31 cellular contexts compared by ENCODE assay signal in the genomic region with DNA sequence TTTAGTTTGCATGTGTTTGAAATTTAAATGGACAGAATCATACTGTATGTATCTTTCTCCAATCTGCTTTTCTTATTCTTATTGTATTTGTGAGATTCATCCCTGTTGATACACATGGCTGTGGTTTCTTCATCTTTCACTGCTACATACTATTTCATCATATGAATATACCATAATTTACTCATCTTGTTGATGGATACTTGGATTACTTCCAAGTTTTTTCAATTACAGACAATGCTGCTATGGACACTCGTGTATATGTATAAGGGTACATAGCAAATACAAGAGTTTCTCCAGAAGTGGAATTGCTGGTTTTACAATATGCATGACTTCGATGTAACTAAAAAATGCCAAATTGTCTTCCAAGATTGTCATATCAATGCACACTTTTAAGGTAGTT.
"Had no signal": no experiment of that assay in that cellular context is flagged by ENCODE, and none has a peak within 500 bp of the region (broad histone marks: within the 10 kb centered on the region; RNA-seq: fewer than 3 reads in every experiment).

No MANE protein-coding gene starts in this region.

- H3K27me3 ChIP-seq: cardiac muscle cell, colonic mucosa, pancreas, thyroid gland, upper lobe of left lung, vagina had no signal

- H3K9me3 Mint-ChIP-seq: activated CD4-positive, alpha-beta memory T cell treated with anti-CD3 and anti-CD28 coated beads, Interleukin-2, amount 10 ng/mL, durations not matched to agents 7 days and 5 days; activated CD4-positive, alpha-beta T cell treated with anti-CD3 and anti-CD28 coated beads, Interleukin-2, amount 10 ng/mL, durations not matched to agents 7 days and 5 days; activated naive CD4-positive, alpha-beta T cell treated with anti-CD3 and anti-CD28 coated beads, Interleukin-2, amount 50 U/mL, for 72 hours; activated T-cell treated with anti-CD3 and anti-CD28 coated beads, Interleukin-2, amount 50 U/mL, for 4 hours; activated T-helper 17 cell treated with anti-CD3 and anti-CD28 coated beads, Interleukin-2, amount 50 U/mL, for 72 hours; memory B cell; naive thymus-derived CD4-positive, alpha-beta T cell; stimulated activated naive CD8-positive, alpha-beta T cell treated with anti-CD3 and anti-CD28 coated beads, Interleukin-15, amount 100 ng/mL, for 72 hours; WTC11 had no signal

- H3K4me1 Mint-ChIP-seq: activated T-helper 17 cell treated with anti-CD3 and anti-CD28 coated beads, Interleukin-2, amount 50 U/mL, for 72 hours; memory B cell; WTC11 had no signal

- H3K36me3 ChIP-seq: cardiac muscle cell, colonic mucosa, pancreas, prostate gland, thyroid gland, upper lobe of left lung, vagina had no signal

- H3K27ac Mint-ChIP-seq: activated CD4-positive, alpha-beta memory T cell treated with anti-CD3 and anti-CD28 coated beads, Interleukin-2, amount 10 ng/mL, durations not matched to agents 7 days and 5 days; activated CD4-positive, alpha-beta T cell treated with anti-CD3 and anti-CD28 coated beads, Interleukin-2, amount 10 ng/mL, durations not matched to agents 7 days and 5 days; activated naive CD4-positive, alpha-beta T cell treated with anti-CD3 and anti-CD28 coated beads, Interleukin-2, amount 50 U/mL, for 72 hours; activated T-helper 17 cell treated with anti-CD3 and anti-CD28 coated beads, Interleukin-2, amount 50 U/mL, for 72 hours; memory B cell; naive thymus-derived CD4-positive, alpha-beta T cell; stimulated activated naive CD8-positive, alpha-beta T cell treated with anti-CD3 and anti-CD28 coated beads, Interleukin-15, amount 100 ng/mL, for 72 hours; WTC11 had no signal

- H3K9me3 ChIP-seq: colonic mucosa, pancreas, prostate gland, thyroid gland, upper lobe of left lung, vagina had no signal

- H3K4me3 ChIP-seq: cardiac muscle cell, colonic mucosa, pancreas, prostate gland, skin epidermis, thyroid gland, upper lobe of left lung, vagina had no signal

- FAIRE-seq: keratinocyte, pancreas, TTC549 had no signal

- H3K27ac ChIP-seq: cardiac muscle cell, colonic mucosa, pancreas, prostate gland, skin epidermis, thyroid gland, upper lobe of left lung, vagina had no signal

- H3K4me1 ChIP-seq: pancreas, prostate gland, vagina had no signal

- ATAC-seq: activated naive CD4-positive, alpha-beta T cell treated with anti-CD3 and anti-CD28 coated beads, Interleukin-2, amount 50 U/mL, for 72 hours; activated T-cell treated with anti-CD3 and anti-CD28 coated beads, Interleukin-2, amount 50 U/mL, for 4 hours; activated T-helper 17 cell treated with anti-CD3 and anti-CD28 coated beads, Interleukin-2, amount 50 U/mL, for 72 hours; left cardiac atrium; naive thymus-derived CD4-positive, alpha-beta T cell; pancreas; sciatic nerve; stimulated activated naive CD8-positive, alpha-beta T cell treated with anti-CD3 and anti-CD28 coated beads, Interleukin-15, amount 100 ng/mL, for 72 hours; WTC11 had no signal

- H3K4me3 Mint-ChIP-seq: activated CD4-positive, alpha-beta memory T cell treated with anti-CD3 and anti-CD28 coated beads, Interleukin-2, amount 10 ng/mL, durations not matched to agents 7 days and 5 days; activated CD4-positive, alpha-beta T cell treated with anti-CD3 and anti-CD28 coated beads, Interleukin-2, amount 10 ng/mL, durations not matched to agents 7 days and 5 days; activated T-cell treated with anti-CD3 and anti-CD28 coated beads, Interleukin-2, amount 50 U/mL, for 4 hours; activated T-helper 17 cell treated with anti-CD3 and anti-CD28 coated beads, Interleukin-2, amount 50 U/mL, for 72 hours; memory B cell; naive thymus-derived CD4-positive, alpha-beta T cell; stimulated activated naive CD8-positive, alpha-beta T cell treated with anti-CD3 and anti-CD28 coated beads, Interleukin-15, amount 100 ng/mL, for 72 hours; WTC11 had no signal

- H3K27me3 Mint-ChIP-seq: activated T-helper 17 cell treated with anti-CD3 and anti-CD28 coated beads, Interleukin-2, amount 50 U/mL, for 72 hours; stimulated activated naive CD8-positive, alpha-beta T cell treated with anti-CD3 and anti-CD28 coated beads, Interleukin-15, amount 100 ng/mL, for 72 hours had no signal

- DNase-seq: activated CD4-positive, alpha-beta memory T cell treated with anti-CD3 and anti-CD28 coated beads, Interleukin-2, amount 10 ng/mL, durations not matched to agents 7 days and 5 days; activated CD4-positive, alpha-beta T cell treated with anti-CD3 and anti-CD28 coated beads for 1 hour; activated CD4-positive, alpha-beta T cell treated with anti-CD3 and anti-CD28 coated beads, Interleukin-2, amount 10 ng/mL, durations not matched to agents 7 days and 5 days; activated T-cell treated with anti-CD3 and anti-CD28 coated beads, Interleukin-2, amount 50 U/mL, for 4 hours; anterior cingulate cortex; cerebellar nuclear complex; colonic mucosa; effector CD8-positive, alpha-beta T cell; head of caudate nucleus; hippocampal formation; left cardiac atrium; midbrain; naive thymus-derived CD4-positive, alpha-beta T cell; pancreas; retina; stimulated activated CD4-positive, alpha-beta T cell treated with anti-CD3 and anti-CD28 coated beads, Interleukin-12 subunit alpha, Interleukin-12 subunit beta, amount 100 ng/mL, for 4 hours; stimulated activated CD4-positive, alpha-beta T cell treated with anti-CD3 and anti-CD28 coated beads, Interleukin-4, amount 100 ng/mL, for 1 hour; stimulated activated naive CD8-positive, alpha-beta T cell treated with anti-CD3 and anti-CD28 coated beads, Interleukin-15, amount 100 ng/mL, for 72 hours; thyroid gland; upper lobe of left lung had no signal

- H3K36me3 Mint-ChIP-seq: activated naive CD4-positive, alpha-beta T cell treated with anti-CD3 and anti-CD28 coated beads, Interleukin-2, amount 50 U/mL, for 72 hours; memory B cell; naive thymus-derived CD4-positive, alpha-beta T cell; WTC11 had no signal
